ENCODE assay signal across 17 cellular contexts in the genomic region with DNA sequence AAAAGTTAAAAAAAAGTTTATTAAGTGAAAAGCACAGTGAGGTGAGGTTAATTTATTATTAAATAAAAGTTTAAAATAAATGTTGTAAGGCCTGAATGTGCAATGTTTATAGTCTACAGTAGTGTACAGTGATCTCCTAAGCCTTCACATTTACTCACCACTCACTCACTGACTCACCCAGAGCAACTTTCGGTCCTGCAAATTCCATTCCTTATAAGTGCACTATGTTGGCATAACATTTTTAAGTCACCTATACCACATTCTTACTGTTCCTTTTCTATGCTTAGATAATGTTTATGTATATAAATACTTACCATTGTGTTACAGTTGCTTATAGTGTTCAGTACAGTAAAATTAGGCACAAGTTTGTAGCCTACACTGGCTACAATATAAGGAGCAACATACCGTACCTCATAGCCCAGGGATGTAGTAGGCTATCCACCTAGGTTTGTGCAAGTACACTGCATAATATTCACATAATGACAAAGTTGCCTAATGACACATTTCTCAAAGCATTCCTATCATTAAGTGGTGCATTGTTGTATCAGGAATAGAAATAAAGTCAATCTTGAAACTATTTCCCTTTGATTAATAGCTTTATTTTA.
DNase-seq lines count a peak whose midpoint lies in the region; ATAC-seq and TF ChIP-seq lines count a peak whose summit lies in the region.
"Had no signal": no experiment of that assay in that cellular context is flagged by ENCODE, and none has a peak within 500 bp of the region (broad histone marks: within the 10 kb centered on the region; RNA-seq: fewer than 3 reads in every experiment).

No MANE protein-coding gene starts in this region.

- no peak for ATAC-seq in activated T-cell treated with anti-CD3 and anti-CD28 coated beads, Interleukin-2, amount 50 U/mL, for 72 hours (replicated peaks in 1 of 2)
- ATAC-seq in activated T-cell treated with anti-CD3 and anti-CD28 coated beads, Interleukin-2, amount 50 U/mL, for 4 hours = no peak
- ATAC-seq: left ventricle myocardium superior, right cardiac atrium had no signal

- H3K9me3 Mint-ChIP-seq in activated T-cell treated with anti-CD3 and anti-CD28 coated beads, Interleukin-2, amount 50 U/mL, for 72 hours = peaks cover 8 to 16% of the 10 kb centered on the region in 2 donors
- H3K9me3 Mint-ChIP-seq in activated T-cell treated with anti-CD3 and anti-CD28 coated beads, Interleukin-2, amount 50 U/mL, for 4 hours = peaks cover 9% of the 10 kb centered on the region

- no peaks in the 10 kb centered on the region for H3K36me3 ChIP-seq in H7 (replicated peaks; ENCODE audit: control insufficient read depth, insufficient read depth, low read length)

- no peaks in the 10 kb centered on the region for H3K9me3 ChIP-seq in AG04450 (ENCODE audit: control insufficient read depth, insufficient read depth, low read length)

- POLR2A ChIA-PET in AG04450 (lab: Yijun Ruan, JAX) = no interaction called here

- in situ Hi-C loops in astrocyte of the spinal cord (cut with HindIII; ENCODE audit: low sequenced_read_pairs) = no loop called here

- no peaks in the 10 kb centered on the region for H3K27me3 Mint-ChIP-seq in activated T-cell treated with anti-CD3 and anti-CD28 coated beads, Interleukin-2, amount 50 U/mL, for 72 hours (ENCODE audit: low read depth)
- H3K27me3 Mint-ChIP-seq in activated T-cell treated with anti-CD3 and anti-CD28 coated beads, Interleukin-2, amount 50 U/mL, for 4 hours (ENCODE audit: low read depth) = no peaks in the 10 kb centered on the region
- H3K27me3 Mint-ChIP-seq: activated naive CD8-positive, alpha-beta T cell treated with anti-CD3 and anti-CD28 coated beads, Interleukin-2, amount 10 ng/mL, durations not matched to agents 7 days and 5 days had no signal

- no peak overlapping the region for H3K4me3 Mint-ChIP-seq in activated T-cell treated with anti-CD3 and anti-CD28 coated beads, Interleukin-2, amount 50 U/mL, for 72 hours
- H3K4me3 Mint-ChIP-seq in activated T-cell treated with anti-CD3 and anti-CD28 coated beads, Interleukin-2, amount 50 U/mL, for 4 hours = no peak overlapping the region
- H3K4me3 Mint-ChIP-seq: activated naive CD8-positive, alpha-beta T cell treated with anti-CD3 and anti-CD28 coated beads, Interleukin-2, amount 10 ng/mL, durations not matched to agents 7 days and 5 days had no signal

- H3K27me3 ChIP-seq in AG04450 (ENCODE audit: control insufficient read depth, insufficient read depth, low read length) (no peaks in the 10 kb centered on the region), H7 (ENCODE audit: control insufficient read depth, insufficient read depth, low read length) (no peaks in the 10 kb centered on the region)

- H3K27ac Mint-ChIP-seq in activated T-cell treated with anti-CD3 and anti-CD28 coated beads, Interleukin-2, amount 50 U/mL, for 72 hours = no peak overlapping the region
- H3K27ac Mint-ChIP-seq: activated naive CD8-positive, alpha-beta T cell treated with anti-CD3 and anti-CD28 coated beads, Interleukin-2, amount 10 ng/mL, durations not matched to agents 7 days and 5 days had no signal

- no peak overlapping the region for H3K4me3 ChIP-seq in AG04450 (ENCODE audit: low read depth, low read length)
- no peak overlapping the region for H3K4me3 ChIP-seq in astrocyte of the spinal cord (ENCODE audit: low read depth, low read length)
- no peak overlapping the region for H3K4me3 ChIP-seq in H7 (ENCODE audit: insufficient read depth, low read depth, low read length)
- H3K4me3 ChIP-seq: PC-9 had no signal

- H3K27ac ChIP-seq in AG04450 (ENCODE audit: low read depth, low read length) = no peak overlapping the region
- H3K27ac ChIP-seq: PC-9 had no signal

- H3K4me1 Mint-ChIP-seq in activated T-cell treated with anti-CD3 and anti-CD28 coated beads, Interleukin-2, amount 50 U/mL, for 72 hours (ENCODE audit: low read depth) = no peaks in the 10 kb centered on the region
- H3K4me1 Mint-ChIP-seq in activated T-cell treated with anti-CD3 and anti-CD28 coated beads, Interleukin-2, amount 50 U/mL, for 4 hours (ENCODE audit: low read depth) = no peaks in the 10 kb centered on the region
- H3K4me1 Mint-ChIP-seq: activated naive CD8-positive, alpha-beta T cell treated with anti-CD3 and anti-CD28 coated beads, Interleukin-2, amount 10 ng/mL, durations not matched to agents 7 days and 5 days had no signal

- peaks cover 0 to 2% of the 10 kb centered on the region in 2 donors for H3K36me3 Mint-ChIP-seq in activated T-cell treated with anti-CD3 and anti-CD28 coated beads, Interleukin-2, amount 50 U/mL, for 72 hours (ENCODE audit: insufficient read depth in 2 of 2)
- no peaks in the 10 kb centered on the region for H3K36me3 Mint-ChIP-seq in activated T-cell treated with anti-CD3 and anti-CD28 coated beads, Interleukin-2, amount 50 U/mL, for 4 hours (ENCODE audit: insufficient read depth)
- H3K36me3 Mint-ChIP-seq: activated naive CD8-positive, alpha-beta T cell treated with anti-CD3 and anti-CD28 coated beads, Interleukin-2, amount 10 ng/mL, durations not matched to agents 7 days and 5 days had no signal

- TF ChIP-seq CTCF in AG04450 (IDR thresholded peaks at IDR 0.05; ENCODE audit: low read depth, low read length) (no peak), astrocyte of the spinal cord (IDR thresholded peaks at IDR 0.05; ENCODE audit: low read depth, low read length) (no peak)

- DNase-seq in AG04450 (ENCODE audit: low read depth, low spot score) (peak; percentile 66), LHCN-M2 (ENCODE audit: low read depth) (peak; percentile 18), astrocyte of the spinal cord (ENCODE audit: low read depth, low spot score) (peak; percentile 73), glomerular visceral epithelial cell (ENCODE audit: extremely low spot score) (peak; percentile 58), H7 (no peak), DMS 273 treated with DMSO at 0.1 percent for 48 hours (lab: John Stamatoyannopoulos, UW) (no peak)
- DNase-seq in activated T-cell treated with anti-CD3 and anti-CD28 coated beads, Interleukin-2, amount 50 U/mL, for 72 hours = no peak
- DNase-seq in activated T-cell treated with anti-CD3 and anti-CD28 coated beads, Interleukin-2, amount 50 U/mL, for 4 hours = no peak
- DNase-seq: activated naive CD8-positive, alpha-beta T cell treated with anti-CD3 and anti-CD28 coated beads, Interleukin-2, amount 10 ng/mL, durations not matched to agents 7 days and 5 days; left ventricle myocardium superior; NCI-H2107; NCI-H526 treated with DMSO at 0.1 percent for 48 hours; nucleus accumbens; PC-9; right cardiac atrium; stimulated activated naive CD4-positive, alpha-beta T cell; trophoblast cell had no signal

- CTCF ChIA-PET in AG04450 (lab: Charles Lee) = interaction anchor here (0.6 kb wide), 1 partner anchor 1252 kb away, joined by 3 read pairs; no protein-coding TSS in a partner anchor

Comparison
In these comparisons a context has a peak if more than half of its experiments do, and no peak if none do; other contexts are left out.
1. DNase-seq: peak in AG04450 (single experiment), LHCN-M2 (single experiment), astrocyte of the spinal cord (single experiment) and glomerular visceral epithelial cell (single experiment); none in activated T-cell treated with anti-CD3 and anti-CD28 coated beads, Interleukin-2, amount 50 U/mL, for 72 hours (0 of 2), H7 (single experiment), activated T-cell treated with anti-CD3 and anti-CD28 coated beads, Interleukin-2, amount 50 U/mL, for 4 hours (single experiment) and DMS 273 treated with DMSO at 0.1 percent for 48 hours (single experiment).